ENCODE assay signal across 8 cellular contexts in genomic region chr1:153509729-153510354, GRCh38. TPM values are rescaled to one million over a fixed set of nuclear protein-coding genes. Genes with fewer than 3 reads are reported as not detected.
DNase-seq lines count a peak whose midpoint lies in the region; ATAC-seq and TF ChIP-seq lines count a peak whose summit lies in the region.

No MANE protein-coding gene starts in this region.

- H3K9me3 ChIP-seq in AG04450 (ENCODE audit: control insufficient read depth, insufficient read depth, low read length): no peaks in the 10 kb centered on the region
- H3K9me3 ChIP-seq in Panc1 (ENCODE audit: control insufficient read depth, insufficient read depth, low read depth, low read length): no peaks in the 10 kb centered on the region

- no peak overlapping the region for H3K4me3 ChIP-seq in AG04450 (ENCODE audit: low read depth, low read length)
- H3K4me3 ChIP-seq in Panc1 (ENCODE audit: low read depth in 2 of 2, low read length in 2 of 2): no peak overlapping the region

- peaks cover 47% of the 10 kb centered on the region for H3K4me1 ChIP-seq in Panc1 (ENCODE audit: control insufficient read depth, insufficient read depth, low read length)

- peak; percentile 65 for TF ChIP-seq CTCF in AG04450 (IDR thresholded peaks at IDR 0.05; ENCODE audit: low read depth, low read length)
- peak; percentile 95 for TF ChIP-seq CTCF in Panc1 (IDR thresholded peaks at IDR 0.05)

- no peaks in the 10 kb centered on the region for H3K36me3 ChIP-seq in Panc1 (ENCODE audit: control insufficient read depth, insufficient read depth, low read length)

- in situ Hi-C loops in Panc1 (cut with HindIII; ENCODE audit: low pct_unique_long_range_greater_than_20kb, low sequenced_read_pairs): no loop called here

- intact Hi-C loops in Panc1 (cut with micrococcal nuclease; ENCODE audit: unreplicated experiment): loop anchor here (5.0 to 10.0 kb wide), 3 partner anchors 107 to 265 kb away; partner anchors contain the start of genes S100A14 and SLC27A3

- no TSS peak for BruUV-seq in Panc1 (replicated peaks; lab: Mats Ljungman, UMichigan)

- CTCF ChIA-PET in AG04450 (lab: Charles Lee): interaction anchor here (0.6 to 6.2 kb wide), 28 partner anchors 8 to 656 kb away, joined by 3 to 163 read pairs (median 8); partner anchors contain the start of genes CHTOP, RAB13, S100A1 and S100A13
- CTCF ChIA-PET in Panc1 (lab: Charles Lee): interaction anchor here (0.5 to 1.6 kb wide), 5 partner anchors 10 to 477 kb away, joined by 3 to 8 read pairs (median 4); partner anchors contain the start of gene RAB13

- H3K27ac ChIP-seq in AG04450 (ENCODE audit: low read depth, low read length) (no peak overlapping the region), Panc1 (ENCODE audit: low read length) (peak overlapping the region; percentile 71; the same call in 1 of the 2 replicates)

- ATAC-seq in Panc1 (peak; percentile 46), HG03280 (IDR thresholded peaks at IDR 0.05; ENCODE audit: unreplicated experiment) (no peak), HG03354 (IDR thresholded peaks at IDR 0.05; ENCODE audit: poor library complexity, severe bottlenecking, unreplicated experiment) (no peak)

- H3K27me3 ChIP-seq in AG04450 (ENCODE audit: control insufficient read depth, insufficient read depth, low read length): no peaks in the 10 kb centered on the region
- no peaks in the 10 kb centered on the region for H3K27me3 ChIP-seq in Panc1 (ENCODE audit: control insufficient read depth, insufficient read depth, low read length)

- DNase-seq in AG04450 (ENCODE audit: low read depth, low spot score): no peak
- peak; percentile 39 for DNase-seq in GM19240 (ENCODE audit: insufficient read length, low spot score)
- DNase-seq in Panc1 (ENCODE audit: low read depth, low spot score): no peak
- peak; percentile 68 for DNase-seq in activated T-cell treated with anti-CD3 and anti-CD28 coated beads, Interleukin-2, amount 50 U/mL, for 1 hour
- peak; percentile 32 for DNase-seq in foreskin melanocyte
- DNase-seq in stimulated activated CD4-positive, alpha-beta T cell treated with anti-CD3 and anti-CD28 coated beads, Interleukin-2, amount 100 ng/mL, for 48 hours: peak; percentile 71 to 72

- POLR2A ChIA-PET in AG04450 (lab: Yijun Ruan, JAX) (interaction anchor here (1.4 kb wide), 2 partner anchors 118 to 124 kb away, joined by 3 to 4 read pairs; partner anchors contain the start of genes CHTOP and S100A13), Panc1 (lab: Charles Lee) (no interaction called here)

RNA-seq across cellular contexts. Expression of gene S100A6, which starts 25.9 kb away (rescaled TPM):
- polyA plus RNA-seq in AG04450 (2011; rRNA removed): 1,379 and 2,089 TPM in 2 replicates
- polyA minus RNA-seq in AG04450 (2011; rRNA and poly(A)+ RNA removed): 566 and 765 TPM in 2 replicates
- total RNA-seq in Panc1 (2021; ENCODE audit: unreplicated experiment): 1,986 TPM
- 6,225 TPM for polyA plus RNA-seq in Panc1 (2012; ENCODE audit: insufficient read length)

RNA-seq across cellular contexts. Expression of gene S100A5, which starts 30.9 kb away (rescaled TPM):
- 0.25 and 0.42 TPM in 2 replicates for polyA plus RNA-seq in AG04450 (2011; rRNA removed)
- not detected in 2 replicates for polyA minus RNA-seq in AG04450 (2011; rRNA and poly(A)+ RNA removed)
- total RNA-seq in Panc1 (2021; ENCODE audit: unreplicated experiment): 0.72 TPM
- polyA plus RNA-seq in Panc1 (2012; ENCODE audit: insufficient read length): 1.2 TPM

RNA-seq across cellular contexts. Expression of gene S100A4, which starts 35.8 kb away (rescaled TPM):
- 20.0 and 20.7 TPM in 2 replicates for polyA plus RNA-seq in AG04450 (2011; rRNA removed)
- 3.6 and 5.1 TPM in 2 replicates for polyA minus RNA-seq in AG04450 (2011; rRNA and poly(A)+ RNA removed)
- total RNA-seq in Panc1 (2021; ENCODE audit: unreplicated experiment): 773 TPM
- 817 TPM for polyA plus RNA-seq in Panc1 (2012; ENCODE audit: insufficient read length)

RNA-seq across cellular contexts. Expression of gene S100A3, which starts 39.2 kb away (rescaled TPM):
- 1.8 and 3.2 TPM in 2 replicates for polyA plus RNA-seq in AG04450 (2011; rRNA removed)
- polyA minus RNA-seq in AG04450 (2011; rRNA and poly(A)+ RNA removed): 1.6 and 2.1 TPM in 2 replicates
- 12.0 TPM for total RNA-seq in Panc1 (2021; ENCODE audit: unreplicated experiment)
- 10.0 TPM for polyA plus RNA-seq in Panc1 (2012; ENCODE audit: insufficient read length)

RNA-seq across cellular contexts. Expression of gene S100A7, which starts 49.4 kb away (rescaled TPM):
- polyA plus RNA-seq in AG04450 (2011; rRNA removed): not detected in 2 replicates
- not detected in 2 replicates for polyA minus RNA-seq in AG04450 (2011; rRNA and poly(A)+ RNA removed)
- total RNA-seq in Panc1 (2021; ENCODE audit: unreplicated experiment): not detected
- polyA plus RNA-seq in Panc1 (2012; ENCODE audit: insufficient read length): not detected

Comparison
In these comparisons a context has a peak if more than half of its experiments do, and no peak if none do; other contexts are left out.
1. DNase-seq: peak in GM19240 (single experiment), activated T-cell treated with anti-CD3 and anti-CD28 coated beads, Interleukin-2, amount 50 U/mL, for 1 hour (single experiment), foreskin melanocyte (single experiment) and stimulated activated CD4-positive, alpha-beta T cell treated with anti-CD3 and anti-CD28 coated beads, Interleukin-2, amount 100 ng/mL, for 48 hours (2 of 2); none in AG04450 (single experiment) and Panc1 (single experiment).